Comparison of ENCODE assay signal across 17 cellular contexts in the genomic region with DNA sequence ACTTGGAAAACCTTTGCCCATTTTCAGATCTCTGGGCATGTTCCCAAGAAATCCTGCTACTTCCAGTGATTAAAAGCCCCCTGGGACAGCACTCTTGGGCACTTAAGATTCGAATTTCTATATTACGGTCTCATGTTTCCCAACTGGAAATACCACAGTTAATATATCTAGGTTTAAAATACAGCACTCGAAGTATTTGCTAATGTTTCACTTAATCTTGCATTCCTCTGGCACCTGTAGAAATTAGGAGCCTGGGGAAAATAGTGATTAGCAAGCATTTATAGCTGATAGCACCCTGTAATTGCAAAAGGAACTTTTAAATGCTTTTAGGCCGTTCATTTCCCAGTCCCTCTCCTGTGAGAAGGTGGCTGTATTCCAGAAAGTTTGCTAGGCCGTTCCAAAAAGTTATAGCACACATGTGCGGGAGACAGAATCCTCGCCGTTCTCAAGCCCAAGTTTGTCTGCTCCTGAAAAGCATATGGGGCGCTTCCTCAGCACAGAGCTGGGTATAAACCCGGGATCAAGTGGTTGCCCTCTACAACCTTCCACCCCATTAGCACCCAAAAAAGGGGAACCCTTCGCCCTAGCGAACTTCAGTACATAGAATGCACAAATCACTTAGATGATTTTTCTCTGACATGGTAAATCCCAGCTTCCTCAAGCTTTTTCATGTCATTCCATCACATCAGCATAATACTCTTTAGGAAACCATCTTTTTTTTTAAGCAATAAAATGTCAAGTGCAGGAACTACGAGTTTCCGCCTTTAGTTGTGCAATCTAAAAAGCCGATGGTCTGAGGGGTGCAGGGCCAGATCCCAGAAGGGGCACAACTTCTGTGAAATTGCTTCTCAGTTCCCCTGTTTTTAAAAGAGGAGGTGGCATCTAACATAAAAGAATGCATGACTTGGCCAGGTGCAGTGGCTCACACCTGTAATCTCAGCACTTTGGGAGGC.
DNase-seq lines count a peak whose midpoint lies in the region; ATAC-seq and TF ChIP-seq lines count a peak whose summit lies in the region.
"Had no signal": no experiment of that assay in that cellular context is flagged by ENCODE, and none has a peak within 500 bp of the region (broad histone marks: within the 10 kb centered on the region; RNA-seq: fewer than 3 reads in every experiment).

No MANE protein-coding gene starts in this region.

- CTCF ChIA-PET in A673 (lab: Charles Lee) = no interaction called here

- intact Hi-C loops in A673 (cut with micrococcal nuclease; ENCODE audit: unreplicated experiment) (no loop called here), body of pancreas (cut with DNase I) (no loop called here)

- peaks cover 41% of the 10 kb centered on the region for H3K27me3 ChIP-seq in A673 (replicated peaks; ENCODE audit: insufficient read depth, low read depth, low read length, poor library complexity)
- H3K27me3 ChIP-seq in body of pancreas = no peaks in the 10 kb centered on the region
- H3K27me3 ChIP-seq in hepatocyte = no peaks in the 10 kb centered on the region
- no peaks in the 10 kb centered on the region for H3K27me3 ChIP-seq in suprapubic skin

- peak overlapping the region; percentile 53 for H3K4me2 ChIP-seq in hepatocyte

- TF ChIP-seq CTCF in A673 (conservative IDR thresholded peaks at IDR 0.05; ENCODE audit: low read depth, low read length) (no peak), body of pancreas (IDR thresholded peaks at IDR 0.05) (no peak), hepatocyte (IDR thresholded peaks at IDR 0.05; ENCODE audit: poor library complexity) (no peak), suprapubic skin (IDR thresholded peaks at IDR 0.05) (no peak)

- H3K27ac ChIP-seq in A673 (ENCODE audit: low read depth, low read length, poor library complexity, severe bottlenecking) = no peak overlapping the region
- H3K27ac ChIP-seq in body of pancreas = no peak overlapping the region
- H3K27ac ChIP-seq in hepatocyte = peak overlapping the region; percentile 44
- H3K27ac ChIP-seq in suprapubic skin = no peak overlapping the region
- H3K27ac ChIP-seq: VCaP had no signal

- H4K20me1 ChIP-seq in hepatocyte (ENCODE audit: insufficient read depth, poor library complexity, severe bottlenecking) = no peaks in the 10 kb centered on the region

- H3K9me3 ChIP-seq in A673 (ENCODE audit: low read depth, low read length, poor library complexity, severe bottlenecking) (no peaks in the 10 kb centered on the region), body of pancreas (no peaks in the 10 kb centered on the region), hepatocyte (ENCODE audit: low read depth) (no peaks in the 10 kb centered on the region), suprapubic skin (no peaks in the 10 kb centered on the region)

- POLR2A ChIA-PET in A673 (lab: Charles Lee; ENCODE audit: low non-redundant PET) = no interaction called here

- no TSS peak for BruUV-seq in A673 (replicated peaks; lab: Mats Ljungman, UMichigan)

- WGBS in body of pancreas, 2 donors = 48 to 51% methylated on average over 15 of the region's 15 CpGs
- 73% methylated on average over 15 of the region's 15 CpGs for WGBS in hepatocyte (ENCODE audit: low lambda C conversion rate, missing lambda C conversion rate)
- WGBS in suprapubic skin = 50% methylated on average over 15 of the region's 15 CpGs

- no peak overlapping the region for H2AFZ ChIP-seq in hepatocyte

- H3K79me2 ChIP-seq in hepatocyte = no peaks in the 10 kb centered on the region

- TF ChIP-seq EP300 in suprapubic skin (IDR thresholded peaks at IDR 0.05) = no peak

- ATAC-seq in body of pancreas (peak; percentile 15), HG03175 (IDR thresholded peaks at IDR 0.05; ENCODE audit: unreplicated experiment) (no peak), HG03520 (IDR thresholded peaks at IDR 0.05; ENCODE audit: unreplicated experiment) (no peak)
- ATAC-seq: activated CD8-positive, alpha-beta T cell treated with anti-CD3 and anti-CD28 coated beads, Interleukin-2, amount 10 ng/mL, durations not matched to agents 7 days and 5 days; activated naive CD8-positive, alpha-beta T cell treated with anti-CD3 and anti-CD28 coated beads, Interleukin-2, amount 50 U/mL, for 24 hours; stimulated activated naive CD8-positive, alpha-beta T cell treated with anti-CD3 and anti-CD28 coated beads, Interleukin-15, amount 100 ng/mL, for 72 hours had no signal

- H3K9me2 ChIP-seq in hepatocyte (replicated peaks; ENCODE audit: insufficient read depth) = no peaks in the 10 kb centered on the region

- H3K36me3 ChIP-seq in A673 (ENCODE audit: insufficient read depth, low read length, poor library complexity, severe bottlenecking) = no peaks in the 10 kb centered on the region
- no peaks in the 10 kb centered on the region for H3K36me3 ChIP-seq in body of pancreas (replicated peaks in 1 of 2; ENCODE audit: insufficient read depth in 1 of 2, low read depth in 2 of 2)
- no peaks in the 10 kb centered on the region for H3K36me3 ChIP-seq in hepatocyte (replicated peaks; ENCODE audit: insufficient read depth, low read depth)
- no peaks in the 10 kb centered on the region for H3K36me3 ChIP-seq in suprapubic skin

- H3K4me1 ChIP-seq in A673 (ENCODE audit: insufficient read depth, low read length, poor library complexity, severe bottlenecking) (no peaks in the 10 kb centered on the region), body of pancreas (peaks cover 12% of the 10 kb centered on the region), hepatocyte (ENCODE audit: insufficient read depth) (peaks cover 10% of the 10 kb centered on the region), suprapubic skin (peaks cover 9% of the 10 kb centered on the region)

- H3K4me3 ChIP-seq in A673 (ENCODE audit: low read depth, low read length, poor library complexity, severe bottlenecking) (no peak overlapping the region), body of pancreas (no peak overlapping the region), hepatocyte (no peak overlapping the region), suprapubic skin (no peak overlapping the region)

- TF ChIP-seq POLR2A in body of pancreas (IDR thresholded peaks at IDR 0.05) = no peak
- no peak for TF ChIP-seq POLR2A in suprapubic skin (IDR thresholded peaks at IDR 0.05)

- DNase-seq in A673 (ENCODE audit: low spot score) = peak; percentile 11
- peak; percentile 89 for DNase-seq in MV-4-11 (lab: John Stamatoyannopoulos, UW)
- no peak for DNase-seq in body of pancreas
- peak; percentile 54 for DNase-seq in hepatocyte (ENCODE audit: low spot score)
- no peak for DNase-seq in activated CD4-positive, alpha-beta T cell treated with anti-CD3 and anti-CD28 coated beads, Interleukin-2, amount 50 U/mL, for 48 hours
- no peak for DNase-seq in suprapubic skin (ENCODE audit: low spot score in 2 of 2)
- DNase-seq: activated CD8-positive, alpha-beta T cell treated with anti-CD3 and anti-CD28 coated beads, Interleukin-2, amount 10 ng/mL, durations not matched to agents 7 days and 5 days; activated naive CD8-positive, alpha-beta T cell treated with anti-CD3 and anti-CD28 coated beads, Interleukin-2, amount 50 U/mL, for 24 hours; CD4-positive, alpha-beta memory T cell; effector memory CD4-positive, alpha-beta T cell; NCI-H1092 treated with DMSO at 0.1 percent for 48 hours; NCI-H2227 treated with DMSO at 0.1 percent for 48 hours; stimulated activated CD4-positive, alpha-beta T cell treated with anti-CD3 and anti-CD28 coated beads, Interleukin-15, amount 100 ng/mL, for 24 hours; stimulated activated naive CD8-positive, alpha-beta T cell treated with anti-CD3 and anti-CD28 coated beads, Interleukin-15, amount 100 ng/mL, for 72 hours had no signal

Comparison
In these comparisons a context has a peak if more than half of its experiments do, and no peak if none do; other contexts are left out.
1. DNase-seq: peak in A673 (single experiment), MV-4-11 (single experiment) and hepatocyte (single experiment); none in body of pancreas (0 of 4), activated CD4-positive, alpha-beta T cell treated with anti-CD3 and anti-CD28 coated beads, Interleukin-2, amount 50 U/mL, for 48 hours (0 of 2) and suprapubic skin (0 of 2).